Comparison of ENCODE assay signal across 21 cellular contexts in the genomic region with DNA sequence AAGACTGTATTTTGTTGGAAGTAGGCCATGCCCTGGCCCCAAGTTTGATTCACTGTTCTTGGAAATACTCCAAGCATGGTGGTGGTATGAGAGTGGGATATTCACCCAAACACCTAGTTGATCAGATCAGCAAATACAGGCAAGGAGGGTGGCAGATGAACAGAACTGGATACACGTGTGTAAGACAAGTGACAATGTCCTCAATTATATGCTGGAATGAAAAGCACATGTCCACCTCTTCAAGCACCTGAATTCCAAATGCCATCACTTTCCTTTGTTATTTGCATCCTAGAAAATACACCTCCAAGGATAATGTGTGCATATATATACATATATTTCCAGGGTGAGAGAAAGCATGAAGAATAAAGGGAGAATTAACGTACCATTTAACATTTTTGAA.
"Had no signal": no experiment of that assay in that cellular context is flagged by ENCODE, and none has a peak within 500 bp of the region (broad histone marks: within the 10 kb centered on the region; RNA-seq: fewer than 3 reads in every experiment).

No MANE protein-coding gene starts in this region.

- H3K9me3 ChIP-seq: ovary, psoas muscle, spleen, thoracic aorta, tibial nerve, upper lobe of left lung, uterus had no signal

- H3K27me3 Mint-ChIP-seq: stimulated activated memory B cell treated with anti-CD40 and anti-IgM and Interleukin-4, amounts not matched to agents 10 μg/mL and 1 μg/mL and 100 μg/mL, for 72 hours had no signal

- H3K27me3 ChIP-seq: ovary, spleen, tibial nerve, upper lobe of left lung, uterus had no signal

- H3K4me3 Mint-ChIP-seq: naive thymus-derived CD4-positive, alpha-beta T cell; nephron; stimulated activated memory B cell treated with anti-CD40 and anti-IgM and Interleukin-4, amounts not matched to agents 10 μg/mL and 1 μg/mL and 100 μg/mL, for 72 hours had no signal

- ATAC-seq: naive thymus-derived CD4-positive, alpha-beta T cell; psoas muscle; stimulated activated memory B cell treated with anti-CD40 and anti-IgM and Interleukin-4, amounts not matched to agents 10 μg/mL and 1 μg/mL and 100 μg/mL, for 72 hours; stimulated activated naive CD8-positive, alpha-beta T cell treated with anti-CD3 and anti-CD28 coated beads, Interleukin-15, Interleukin-2, amounts not matched to agents 100 U/mL and 50 U/mL, for 24 hours had no signal

- DNase-seq: cerebellar nuclear complex; cortex of kidney; effector CD4-positive, alpha-beta T cell; mesenchymal stem cell; midbrain; naive thymus-derived CD4-positive, alpha-beta T cell; occipital lobe; ovary; posterior cingulate gyrus; psoas muscle; spleen; stimulated activated CD4-positive, alpha-beta T cell treated with anti-CD3 and anti-CD28 coated beads, Interleukin-4, amount 100 ng/mL, for 4 hours; stimulated activated naive CD8-positive, alpha-beta T cell treated with anti-CD3 and anti-CD28 coated beads, Interleukin-15, Interleukin-2, amounts not matched to agents 100 U/mL and 50 U/mL, for 24 hours; substantia nigra; uterus had no signal

- H3K27ac Mint-ChIP-seq: naive thymus-derived CD4-positive, alpha-beta T cell; stimulated activated memory B cell treated with anti-CD40 and anti-IgM and Interleukin-4, amounts not matched to agents 10 μg/mL and 1 μg/mL and 100 μg/mL, for 72 hours had no signal

- H3K4me1 Mint-ChIP-seq: stimulated activated memory B cell treated with anti-CD40 and anti-IgM and Interleukin-4, amounts not matched to agents 10 μg/mL and 1 μg/mL and 100 μg/mL, for 72 hours had no signal

- H3K36me3 Mint-ChIP-seq: naive thymus-derived CD4-positive, alpha-beta T cell; stimulated activated memory B cell treated with anti-CD40 and anti-IgM and Interleukin-4, amounts not matched to agents 10 μg/mL and 1 μg/mL and 100 μg/mL, for 72 hours had no signal

- H3K27ac ChIP-seq: ovary, psoas muscle, skin epidermis, spleen, thoracic aorta, upper lobe of left lung, uterus had no signal

- H3K9me3 Mint-ChIP-seq: nephron; stimulated activated memory B cell treated with anti-CD40 and anti-IgM and Interleukin-4, amounts not matched to agents 10 μg/mL and 1 μg/mL and 100 μg/mL, for 72 hours had no signal

- H3K4me1 ChIP-seq: spleen, upper lobe of left lung, uterus had no signal

- H3K4me3 ChIP-seq: ovary, psoas muscle, skin epidermis, spleen, thoracic aorta, tibial nerve, upper lobe of left lung, uterus had no signal

- H3K36me3 ChIP-seq: ovary, spleen, thoracic aorta, tibial nerve, upper lobe of left lung, uterus had no signal
